In genomic region chr1:212461916-212462660, GRCh38 we compare ENCODE assay signal across 23 cellular contexts.
"Had no signal": no experiment of that assay in that cellular context is flagged by ENCODE, and none has a peak within 500 bp of the region (broad histone marks: within the 10 kb centered on the region; RNA-seq: fewer than 3 reads in every experiment).

No MANE protein-coding gene starts in this region.

- H3K4me1 ChIP-seq: body of pancreas, parathyroid adenoma had no signal

- H3K27me3 ChIP-seq: body of pancreas, suprapubic skin had no signal

- H3K9me3 ChIP-seq: body of pancreas, suprapubic skin had no signal

- ATAC-seq: activated CD4-positive, CD25-positive, alpha-beta regulatory T cell treated with anti-CD3 and anti-CD28 coated beads, Interleukin-2, amount 50 U/mL, for 24 hours; activated CD8-positive, alpha-beta T cell treated with anti-CD3 and anti-CD28 coated beads, Interleukin-2, amount 10 ng/mL, durations not matched to agents 7 days and 5 days; activated T-cell treated with anti-CD3 and anti-CD28 coated beads, Interleukin-2, amount 50 U/mL, for 4 hours; body of pancreas; natural killer cell; stimulated activated naive CD8-positive, alpha-beta T cell treated with anti-CD3 and anti-CD28 coated beads, Interleukin-15, Interleukin-2, amounts not matched to agents 100 U/mL and 50 U/mL, for 24 hours had no signal

- DNase-seq: activated CD4-positive, alpha-beta T cell treated with anti-CD3 and anti-CD28 coated beads, Interleukin-2, amount 10 ng/mL, durations not matched to agents 7 days and 5 days; activated CD8-positive, alpha-beta T cell treated with anti-CD3 and anti-CD28 coated beads, Interleukin-2, amount 10 ng/mL, durations not matched to agents 7 days and 5 days; activated gamma-delta T cell treated with Interleukin-2 at 50 U/mL for 16 hours; activated naive CD8-positive, alpha-beta T cell treated with anti-CD3 and anti-CD28 coated beads for 36 hours; activated T-cell treated with anti-CD3 and anti-CD28 coated beads, Interleukin-2, amount 50 U/mL, for 4 hours; amniotic stem cell; body of pancreas; central memory CD4-positive, alpha-beta T cell; erythroblast; mesendoderm; natural killer cell; retina; stimulated activated CD4-positive, alpha-beta T cell treated with anti-CD3 and anti-CD28 coated beads, Interleukin-12 subunit alpha, Interleukin-12 subunit beta, amount 100 ng/mL, for 4 hours; stimulated activated CD4-positive, alpha-beta T cell treated with anti-CD3 and anti-CD28 coated beads, Interleukin-1b, Interleukin-23, amount 100 ng/mL, for 48 hours; stimulated activated naive CD8-positive, alpha-beta T cell treated with anti-CD3 and anti-CD28 coated beads, Interleukin-15, Interleukin-2, amounts not matched to agents 100 U/mL and 50 U/mL, for 24 hours; T1000; trophoblast cell had no signal

- H3K79me2 ChIP-seq: parathyroid adenoma had no signal

- H3K27ac ChIP-seq: body of pancreas, coronary artery, parathyroid adenoma, suprapubic skin had no signal

- H3K9ac ChIP-seq: parathyroid adenoma had no signal

- H2AFZ ChIP-seq: parathyroid adenoma had no signal

- FAIRE-seq: endometrium, frontal cortex had no signal

- H3K36me3 ChIP-seq: suprapubic skin had no signal

- H3K4me3 ChIP-seq: body of pancreas, coronary artery, suprapubic skin had no signal
